1 cellular context compared by ENCODE assay signal in the genomic region with DNA sequence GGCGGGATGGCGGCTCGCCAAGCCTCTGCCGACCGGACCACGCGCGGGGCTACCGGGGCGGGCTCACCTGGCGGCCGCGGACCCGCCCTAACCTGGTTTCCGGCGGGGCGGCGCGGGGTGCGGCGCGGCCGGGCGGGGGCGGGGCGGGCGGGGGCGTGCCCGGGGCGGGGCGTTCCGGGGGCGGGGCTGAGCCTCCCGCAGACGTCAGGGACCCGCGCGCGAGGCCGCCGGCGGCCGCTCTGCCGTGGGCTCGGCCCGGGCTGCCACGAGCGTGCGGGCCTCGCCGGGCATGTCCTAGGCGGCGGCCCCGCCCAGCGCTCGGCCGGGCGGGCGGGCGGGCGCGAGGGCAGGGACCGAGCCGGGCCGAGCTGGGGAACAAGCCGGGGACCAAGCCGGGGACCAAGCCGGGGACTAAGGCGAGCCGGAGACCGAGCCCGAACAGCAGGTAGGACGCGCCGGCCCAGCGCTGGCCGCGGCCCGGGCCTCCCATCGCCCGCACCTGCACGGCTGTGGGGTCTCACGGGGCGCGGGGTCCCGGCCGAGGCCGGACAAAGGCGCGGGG.
TF ChIP-seq lines count a peak whose summit lies in the region.

A gene (plus strand): TSS at position 200 of the 562 bp plus-strand sequence. CDS start 3,183 bp downstream, outside the sequence.

TF ChIP-seq in H1, 55 proteins besides CTCF, POLR2A, EP300 and RAD21:
- TF ChIP-seq HDAC6 (IDR thresholded peaks at IDR 0.05; ENCODE audit: low read depth, low read length) (no peak), TEAD4 (IDR thresholded peaks at IDR 0.05; ENCODE audit: low read depth, low read length) (no peak), GABPA (IDR thresholded peaks at IDR 0.05; ENCODE audit: borderline replicate concordance, insufficient read depth, low read length) (no peak), EGR1 (IDR thresholded peaks at IDR 0.05; ENCODE audit: borderline replicate concordance, low read depth, low read length) (no peak), POLR2AphosphoS5 (IDR thresholded peaks at IDR 0.05; ENCODE audit: low read depth, low read length) (no peak), SP1 (IDR thresholded peaks at IDR 0.05; ENCODE audit: low read depth, low read length) (no peak), CREB1 (IDR thresholded peaks at IDR 0.05) (no peak), SP2 (IDR thresholded peaks at IDR 0.05; ENCODE audit: low read length) (no peak), KDM5A (IDR thresholded peaks at IDR 0.05; ENCODE audit: low read length) (no peak), EZH2 (IDR thresholded peaks at IDR 0.05; ENCODE audit: low read depth, low read length, severe bottlenecking) (no peak)
- TF ChIP-seq, protein P1, sequence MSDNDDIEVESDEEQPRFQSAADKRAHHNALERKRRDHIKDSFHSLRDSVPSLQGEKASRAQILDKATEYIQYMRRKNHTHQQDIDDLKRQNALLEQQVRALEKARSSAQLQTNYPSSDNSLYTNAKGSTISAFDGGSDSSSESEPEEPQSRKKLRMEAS (IDR thresholded peaks at IDR 0.05) = no peak
TF ChIP-seq in H1: peak in this region for 0.
